ENCODE assay signal across 1 cellular context in the genomic region with DNA sequence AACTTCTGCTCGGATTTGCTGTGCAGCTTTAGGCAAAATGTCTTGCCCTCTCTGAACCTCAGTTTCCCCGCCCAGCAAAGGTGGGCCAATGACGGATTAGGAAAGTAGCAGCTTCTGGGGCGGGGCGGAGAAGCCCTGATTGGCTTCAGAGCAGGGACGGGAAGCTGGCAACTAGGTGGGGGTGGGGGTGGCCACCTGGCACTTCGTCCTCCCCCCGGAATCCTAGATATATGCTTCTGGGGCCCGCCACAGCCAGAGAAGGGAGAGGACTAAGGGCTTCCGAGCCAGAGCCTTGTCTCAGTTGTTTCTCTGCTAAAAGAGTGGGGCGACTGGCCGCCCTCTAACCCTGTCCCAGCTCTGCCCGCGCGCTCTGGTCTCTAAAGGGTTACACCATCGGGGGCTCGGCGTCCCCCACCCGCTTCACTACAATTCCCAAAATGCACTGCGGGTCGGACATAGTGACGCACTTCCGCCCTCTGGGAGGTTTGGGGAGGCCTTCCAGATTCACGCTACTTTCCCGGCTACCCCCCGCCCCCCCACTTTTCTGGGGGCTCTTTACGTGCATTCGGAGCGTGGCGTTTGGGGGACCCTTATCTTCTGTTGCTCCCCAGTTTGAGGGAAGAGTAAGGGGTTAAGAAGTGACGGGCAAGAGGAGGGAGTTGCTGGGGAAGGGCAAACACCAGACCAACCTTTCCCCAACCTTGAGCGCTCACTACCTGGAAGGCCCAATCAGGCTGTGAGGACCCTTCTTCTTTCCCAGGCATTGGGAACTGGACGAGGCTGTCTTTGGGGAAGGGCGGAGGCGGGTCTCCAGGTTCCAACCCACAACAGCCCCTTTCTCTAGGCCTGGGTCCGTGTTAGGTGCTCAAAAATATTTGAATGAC.
TF ChIP-seq lines count a peak whose summit lies in the region.

No MANE protein-coding gene starts in this region.

TF ChIP-seq in GM12878, 131 proteins besides CTCF, POLR2A, EP300 and RAD21 (continued from another document):
- TF ChIP-seq, protein P1, sequence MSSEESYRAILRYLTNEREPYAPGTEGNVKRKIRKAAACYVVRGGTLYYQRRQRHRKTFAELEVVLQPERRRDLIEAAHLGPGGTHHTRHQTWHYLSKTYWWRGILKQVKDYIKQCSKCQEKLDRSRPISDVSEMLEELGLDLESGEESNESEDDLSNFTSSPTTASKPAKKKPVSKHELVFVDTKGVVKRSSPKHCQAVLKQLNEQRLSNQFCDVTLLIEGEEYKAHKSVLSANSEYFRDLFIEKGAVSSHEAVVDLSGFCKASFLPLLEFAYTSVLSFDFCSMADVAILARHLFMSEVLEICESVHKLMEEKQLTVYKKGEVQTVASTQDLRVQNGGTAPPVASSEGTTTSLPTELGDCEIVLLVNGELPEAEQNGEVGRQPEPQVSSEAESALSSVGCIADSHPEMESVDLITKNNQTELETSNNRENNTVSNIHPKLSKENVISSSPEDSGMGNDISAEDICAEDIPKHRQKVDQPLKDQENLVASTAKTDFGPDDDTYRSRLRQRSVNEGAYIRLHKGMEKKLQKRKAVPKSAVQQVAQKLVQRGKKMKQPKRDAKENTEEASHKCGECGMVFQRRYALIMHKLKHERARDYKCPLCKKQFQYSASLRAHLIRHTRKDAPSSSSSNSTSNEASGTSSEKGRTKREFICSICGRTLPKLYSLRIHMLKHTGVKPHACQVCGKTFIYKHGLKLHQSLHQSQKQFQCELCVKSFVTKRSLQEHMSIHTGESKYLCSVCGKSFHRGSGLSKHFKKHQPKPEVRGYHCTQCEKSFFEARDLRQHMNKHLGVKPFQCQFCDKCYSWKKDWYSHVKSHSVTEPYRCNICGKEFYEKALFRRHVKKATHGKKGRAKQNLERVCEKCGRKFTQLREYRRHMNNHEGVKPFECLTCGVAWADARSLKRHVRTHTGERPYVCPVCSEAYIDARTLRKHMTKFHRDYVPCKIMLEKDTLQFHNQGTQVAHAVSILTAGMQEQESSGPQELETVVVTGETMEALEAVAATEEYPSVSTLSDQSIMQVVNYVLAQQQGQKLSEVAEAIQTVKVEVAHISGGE (CRISPR knock-in tag; IDR thresholded peaks at IDR 0.05), result 0 out of 2 replicates have a peak, but pooled peaks have one; percentile 20
- peak; percentile 85 for TF ChIP-seq SIX5 (IDR thresholded peaks at IDR 0.05; ENCODE audit: low read depth, low read length, severe bottlenecking)
- no peak for TF ChIP-seq KDM1A (IDR thresholded peaks at IDR 0.05; ENCODE audit: borderline replicate concordance)
- TF ChIP-seq ZNF384 (IDR thresholded peaks at IDR 0.05; ENCODE audit: borderline replicate concordance, low read depth, low read length), result no peak
- TF ChIP-seq, protein P2, sequence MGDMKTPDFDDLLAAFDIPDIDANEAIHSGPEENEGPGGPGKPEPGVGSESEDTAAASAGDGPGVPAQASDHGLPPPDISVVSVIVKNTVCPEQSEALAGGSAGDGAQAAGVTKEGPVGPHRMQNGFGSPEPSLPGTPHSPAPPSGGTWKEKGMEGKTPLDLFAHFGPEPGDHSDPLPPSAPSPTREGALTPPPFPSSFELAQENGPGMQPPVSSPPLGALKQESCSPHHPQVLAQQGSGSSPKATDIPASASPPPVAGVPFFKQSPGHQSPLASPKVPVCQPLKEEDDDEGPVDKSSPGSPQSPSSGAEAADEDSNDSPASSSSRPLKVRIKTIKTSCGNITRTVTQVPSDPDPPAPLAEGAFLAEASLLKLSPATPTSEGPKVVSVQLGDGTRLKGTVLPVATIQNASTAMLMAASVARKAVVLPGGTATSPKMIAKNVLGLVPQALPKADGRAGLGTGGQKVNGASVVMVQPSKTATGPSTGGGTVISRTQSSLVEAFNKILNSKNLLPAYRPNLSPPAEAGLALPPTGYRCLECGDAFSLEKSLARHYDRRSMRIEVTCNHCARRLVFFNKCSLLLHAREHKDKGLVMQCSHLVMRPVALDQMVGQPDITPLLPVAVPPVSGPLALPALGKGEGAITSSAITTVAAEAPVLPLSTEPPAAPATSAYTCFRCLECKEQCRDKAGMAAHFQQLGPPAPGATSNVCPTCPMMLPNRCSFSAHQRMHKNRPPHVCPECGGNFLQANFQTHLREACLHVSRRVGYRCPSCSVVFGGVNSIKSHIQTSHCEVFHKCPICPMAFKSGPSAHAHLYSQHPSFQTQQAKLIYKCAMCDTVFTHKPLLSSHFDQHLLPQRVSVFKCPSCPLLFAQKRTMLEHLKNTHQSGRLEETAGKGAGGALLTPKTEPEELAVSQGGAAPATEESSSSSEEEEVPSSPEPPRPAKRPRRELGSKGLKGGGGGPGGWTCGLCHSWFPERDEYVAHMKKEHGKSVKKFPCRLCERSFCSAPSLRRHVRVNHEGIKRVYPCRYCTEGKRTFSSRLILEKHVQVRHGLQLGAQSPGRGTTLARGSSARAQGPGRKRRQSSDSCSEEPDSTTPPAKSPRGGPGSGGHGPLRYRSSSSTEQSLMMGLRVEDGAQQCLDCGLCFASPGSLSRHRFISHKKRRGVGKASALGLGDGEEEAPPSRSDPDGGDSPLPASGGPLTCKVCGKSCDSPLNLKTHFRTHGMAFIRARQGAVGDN (IDR thresholded peaks at IDR 0.05), result peak; percentile 68; the same call in 1 of the 2 replicates
- peak; percentile 99 for TF ChIP-seq SMARCA5 (IDR thresholded peaks at IDR 0.05)
- peak; percentile 30; the same call in 1 of the 2 replicates for TF ChIP-seq POLR2AphosphoS2 (IDR thresholded peaks at IDR 0.05; ENCODE audit: low read depth, low read length)
- TF ChIP-seq EZH2 (IDR thresholded peaks at IDR 0.05; ENCODE audit: borderline replicate concordance, control insufficient read depth, low read depth, low read length), result no peak
- TF ChIP-seq YY1 (IDR thresholded peaks at IDR 0.05; ENCODE audit: low read depth, low read length), result peak; percentile 87
- TF ChIP-seq CREM (IDR thresholded peaks at IDR 0.05; ENCODE audit: low read depth), result peak; percentile 96
- TF ChIP-seq CBX5 (IDR thresholded peaks at IDR 0.05; ENCODE audit: low read depth), result no peak
- TF ChIP-seq MEF2B (IDR thresholded peaks at IDR 0.05; ENCODE audit: partially characterized antibody, poor library complexity, severe bottlenecking), result peak; percentile 17
- TF ChIP-seq, protein P3, sequence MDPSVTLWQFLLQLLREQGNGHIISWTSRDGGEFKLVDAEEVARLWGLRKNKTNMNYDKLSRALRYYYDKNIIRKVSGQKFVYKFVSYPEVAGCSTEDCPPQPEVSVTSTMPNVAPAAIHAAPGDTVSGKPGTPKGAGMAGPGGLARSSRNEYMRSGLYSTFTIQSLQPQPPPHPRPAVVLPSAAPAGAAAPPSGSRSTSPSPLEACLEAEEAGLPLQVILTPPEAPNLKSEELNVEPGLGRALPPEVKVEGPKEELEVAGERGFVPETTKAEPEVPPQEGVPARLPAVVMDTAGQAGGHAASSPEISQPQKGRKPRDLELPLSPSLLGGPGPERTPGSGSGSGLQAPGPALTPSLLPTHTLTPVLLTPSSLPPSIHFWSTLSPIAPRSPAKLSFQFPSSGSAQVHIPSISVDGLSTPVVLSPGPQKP (IDR thresholded peaks at IDR 0.05; ENCODE audit: low read depth, low read length), result no peak
- TF ChIP-seq GABPA (IDR thresholded peaks at IDR 0.05; ENCODE audit: low read depth), result peak; percentile 91
- no peak for TF ChIP-seq NFYA (IDR thresholded peaks at IDR 0.05; ENCODE audit: borderline replicate concordance, low read depth, low read length)
- peak; percentile 58; the same call in 1 of the 2 replicates for TF ChIP-seq SIN3A (IDR thresholded peaks at IDR 0.05; ENCODE audit: low read depth, low read length)
- no peak for TF ChIP-seq ZNF207 (IDR thresholded peaks at IDR 0.05; ENCODE audit: borderline replicate concordance)
- no peak; the same call in 1 of the 2 replicates for TF ChIP-seq JUND (IDR thresholded peaks at IDR 0.05; ENCODE audit: low read depth, low read length)
- TF ChIP-seq, protein P4, sequence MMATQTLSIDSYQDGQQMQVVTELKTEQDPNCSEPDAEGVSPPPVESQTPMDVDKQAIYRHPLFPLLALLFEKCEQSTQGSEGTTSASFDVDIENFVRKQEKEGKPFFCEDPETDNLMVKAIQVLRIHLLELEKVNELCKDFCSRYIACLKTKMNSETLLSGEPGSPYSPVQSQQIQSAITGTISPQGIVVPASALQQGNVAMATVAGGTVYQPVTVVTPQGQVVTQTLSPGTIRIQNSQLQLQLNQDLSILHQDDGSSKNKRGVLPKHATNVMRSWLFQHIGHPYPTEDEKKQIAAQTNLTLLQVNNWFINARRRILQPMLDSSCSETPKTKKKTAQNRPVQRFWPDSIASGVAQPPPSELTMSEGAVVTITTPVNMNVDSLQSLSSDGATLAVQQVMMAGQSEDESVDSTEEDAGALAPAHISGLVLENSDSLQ (IDR thresholded peaks at IDR 0.05), result no peak
- peak in 1 of 2 experiments; percentile 39; a peak in 1 of 3 replicates for TF ChIP-seq EGR1 (IDR thresholded peaks at IDR 0.05; ENCODE audit: borderline replicate concordance in 1 of 2, low read depth in 2 of 2, low read length in 2 of 2)
- peak; percentile 43; the same call in 1 of the 2 replicates for TF ChIP-seq SPI1 (IDR thresholded peaks at IDR 0.05; ENCODE audit: borderline replicate concordance, insufficient read depth, low read depth, low read length)
- TF ChIP-seq, protein P5, sequence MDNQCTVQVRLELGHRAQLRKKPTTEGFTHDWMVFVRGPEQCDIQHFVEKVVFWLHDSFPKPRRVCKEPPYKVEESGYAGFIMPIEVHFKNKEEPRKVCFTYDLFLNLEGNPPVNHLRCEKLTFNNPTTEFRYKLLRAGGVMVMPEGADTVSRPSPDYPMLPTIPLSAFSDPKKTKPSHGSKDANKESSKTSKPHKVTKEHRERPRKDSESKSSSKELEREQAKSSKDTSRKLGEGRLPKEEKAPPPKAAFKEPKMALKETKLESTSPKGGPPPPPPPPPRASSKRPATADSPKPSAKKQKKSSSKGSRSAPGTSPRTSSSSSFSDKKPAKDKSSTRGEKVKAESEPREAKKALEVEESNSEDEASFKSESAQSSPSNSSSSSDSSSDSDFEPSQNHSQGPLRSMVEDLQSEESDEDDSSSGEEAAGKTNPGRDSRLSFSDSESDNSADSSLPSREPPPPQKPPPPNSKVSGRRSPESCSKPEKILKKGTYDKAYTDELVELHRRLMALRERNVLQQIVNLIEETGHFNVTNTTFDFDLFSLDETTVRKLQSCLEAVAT (IDR thresholded peaks at IDR 0.05), result peak; percentile 97
- TF ChIP-seq DPF2 (IDR thresholded peaks at IDR 0.05), result no peak
- peak in 1 of 2 experiments; percentile 35; a peak in 2 of 4 replicates for TF ChIP-seq IKZF2 (IDR thresholded peaks at IDR 0.05)
